In genomic region chr2:12486205-12487118, GRCh38 we compare ENCODE assay signal across 1 cellular context.
TF ChIP-seq lines count a peak whose summit lies in the region.

No MANE protein-coding gene starts in this region.

TF ChIP-seq in GM23338, 12 proteins besides CTCF, POLR2A, EP300 and RAD21 (continued from another document):
- no peak for TF ChIP-seq ZNF462 (CRISPR knock-in tag; IDR thresholded peaks at IDR 0.05)
- TF ChIP-seq JUNB (IDR thresholded peaks at IDR 0.05; ENCODE audit: unreplicated experiment), result no peak
